In the genomic region with DNA sequence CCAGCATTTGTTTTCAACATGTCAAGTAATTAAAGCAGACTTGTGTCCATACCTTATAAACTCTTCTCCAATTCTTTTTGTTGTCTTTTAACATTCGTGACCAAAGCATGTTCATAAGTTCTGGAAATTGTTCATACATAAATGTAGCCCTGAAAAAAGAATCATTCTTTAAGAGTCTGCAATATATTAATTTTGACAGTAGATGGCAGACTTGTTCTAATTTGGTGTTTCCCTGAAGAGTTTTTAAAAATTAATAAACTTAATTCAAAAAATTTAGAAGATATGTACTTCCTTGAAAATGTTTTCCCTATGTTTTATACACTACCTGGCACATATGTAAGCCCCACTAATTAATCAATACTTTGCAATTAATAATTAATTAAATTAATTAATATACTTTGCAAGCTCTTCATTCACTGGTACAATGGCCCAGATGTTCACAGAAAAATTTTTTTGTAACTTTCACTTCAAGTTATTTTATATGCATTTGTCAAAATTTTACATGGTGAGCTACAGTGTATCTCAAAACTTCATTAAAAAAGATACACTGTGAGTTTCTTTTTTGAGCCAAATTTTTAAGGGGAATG, we compare ENCODE assay signal across 8 cellular contexts. TPM values are rescaled to one million over a fixed set of nuclear protein-coding genes. Genes with fewer than 3 reads are reported as not detected.
DNase-seq lines count a peak whose midpoint lies in the region; ATAC-seq and TF ChIP-seq lines count a peak whose summit lies in the region.

No MANE protein-coding gene starts in this region.

- H3K4me1 ChIP-seq in lower lobe of right lung = peaks cover 28% of the 10 kb centered on the region

- H3K4me1 Mint-ChIP-seq in activated CD4-positive, alpha-beta T cell treated with anti-CD3 and anti-CD28 coated beads for 36 hours = peaks cover 21% of the 10 kb centered on the region
- peaks cover 5% of the 10 kb centered on the region for H3K4me1 Mint-ChIP-seq in activated T-helper 17 cell treated with anti-CD3 and anti-CD28 coated beads, Interleukin-2, amount 50 U/mL, for 72 hours

- H3K9me3 Mint-ChIP-seq in activated CD4-positive, alpha-beta T cell treated with anti-CD3 and anti-CD28 coated beads for 36 hours (ENCODE audit: low read depth) = peaks cover 1% of the 10 kb centered on the region
- H3K9me3 Mint-ChIP-seq in activated T-helper 17 cell treated with anti-CD3 and anti-CD28 coated beads, Interleukin-2, amount 50 U/mL, for 72 hours = no peaks in the 10 kb centered on the region

- DNase-seq in AML-193 (lab: John Stamatoyannopoulos, UW) (peak; percentile 43 to 52), GM13976 (ENCODE audit: low spot score) (peak; percentile 17), lower lobe of right lung (no peak)
- DNase-seq in activated CD4-positive, alpha-beta T cell treated with anti-CD3 and anti-CD28 coated beads for 36 hours = no peak

- H3K4me3 ChIP-seq in lower lobe of right lung = no peak overlapping the region

- CTCF ChIA-PET in activated CD4-positive, alpha-beta T cell treated with anti-CD3 and anti-CD28 coated beads for 36 hours (lab: Charles Lee) = interaction anchor here (0.6 to 3.2 kb wide), 23 partner anchors 9 to 259 kb away, joined by 3 to 50 read pairs (median 5); no protein-coding TSS in a partner anchor

- no peaks in the 10 kb centered on the region for H3K27me3 Mint-ChIP-seq in activated CD4-positive, alpha-beta T cell treated with anti-CD3 and anti-CD28 coated beads for 36 hours
- no peaks in the 10 kb centered on the region for H3K27me3 Mint-ChIP-seq in activated T-helper 17 cell treated with anti-CD3 and anti-CD28 coated beads, Interleukin-2, amount 50 U/mL, for 72 hours

- POLR2A ChIA-PET in activated CD4-positive, alpha-beta T cell treated with anti-CD3 and anti-CD28 coated beads for 36 hours (lab: Charles Lee) = no interaction called here

- ATAC-seq in lower lobe of right lung = no peak
- ATAC-seq in GM21619 (IDR thresholded peaks at IDR 0.05; ENCODE audit: unreplicated experiment) = no peak
- no peak for ATAC-seq in GM21367 (IDR thresholded peaks at IDR 0.05; ENCODE audit: unreplicated experiment)
- ATAC-seq in activated CD4-positive, alpha-beta T cell treated with anti-CD3 and anti-CD28 coated beads for 36 hours = no peak
- no peak for ATAC-seq in activated T-helper 17 cell treated with anti-CD3 and anti-CD28 coated beads, Interleukin-2, amount 50 U/mL, for 72 hours (replicated peaks)

- no peaks in the 10 kb centered on the region for H3K9me3 ChIP-seq in lower lobe of right lung

- intact Hi-C loops in lower lobe of right lung (cut with DNase I) = no loop called here
- intact Hi-C loops in activated CD4-positive, alpha-beta T cell treated with anti-CD3 and anti-CD28 coated beads for 36 hours (cut with DNase I, micrococcal nuclease) = loop anchor here (1.0 kb wide), 3 partner anchors 102 to 179 kb away; no protein-coding TSS in a partner anchor

- H3K27ac ChIP-seq in VCaP = no peak overlapping the region
- H3K27ac ChIP-seq in lower lobe of right lung = no peak overlapping the region

- peaks cover 45% of the 10 kb centered on the region for H3K36me3 ChIP-seq in lower lobe of right lung

- in situ Hi-C loops in GM13976 (cut with MboI; ENCODE audit: low sequenced_read_pairs, unreplicated experiment) = loop anchor here (25.0 kb wide), 1 partner anchor 1296 kb away; no protein-coding TSS in a partner anchor

- TF ChIP-seq CTCF in GM13976 (IDR thresholded peaks at IDR 0.05; ENCODE audit: borderline replicate concordance, control extremely low read depth, extremely low read depth, insufficient read depth, missing control alignments) (peak; percentile 24), VCaP (conservative IDR thresholded peaks at IDR 0.05) (peak; percentile 79), lower lobe of right lung (IDR thresholded peaks at IDR 0.05) (peak; percentile 61)

- H3K36me3 Mint-ChIP-seq in activated CD4-positive, alpha-beta T cell treated with anti-CD3 and anti-CD28 coated beads for 36 hours (ENCODE audit: low read depth) = peaks cover 24% of the 10 kb centered on the region
- H3K36me3 Mint-ChIP-seq in activated T-helper 17 cell treated with anti-CD3 and anti-CD28 coated beads, Interleukin-2, amount 50 U/mL, for 72 hours (ENCODE audit: low read depth) = peaks cover 53% of the 10 kb centered on the region

- H3K27me3 ChIP-seq in lower lobe of right lung (ENCODE audit: low read depth) = no peaks in the 10 kb centered on the region

- no peak overlapping the region for H3K4me3 Mint-ChIP-seq in activated CD4-positive, alpha-beta T cell treated with anti-CD3 and anti-CD28 coated beads for 36 hours
- no peak overlapping the region for H3K4me3 Mint-ChIP-seq in activated T-helper 17 cell treated with anti-CD3 and anti-CD28 coated beads, Interleukin-2, amount 50 U/mL, for 72 hours

- no peak overlapping the region for H3K27ac Mint-ChIP-seq in activated CD4-positive, alpha-beta T cell treated with anti-CD3 and anti-CD28 coated beads for 36 hours
- no peak overlapping the region for H3K27ac Mint-ChIP-seq in activated T-helper 17 cell treated with anti-CD3 and anti-CD28 coated beads, Interleukin-2, amount 50 U/mL, for 72 hours

RNA-seq across cellular contexts. Expression of gene CLINT1, which starts 42.2 kb away (rescaled TPM):
- 79.2 TPM for total RNA-seq in lower lobe of right lung
- 10 to 100 TPM; 59.0 to 69.0 TPM for total RNA-seq in activated CD4-positive, alpha-beta T cell treated with anti-CD3 and anti-CD28 coated beads for 36 hours
- total RNA-seq in activated T-helper 17 cell treated with anti-CD3 and anti-CD28 coated beads, Interleukin-2, amount 50 U/mL, for 72 hours = 10 to 100 TPM; 42.1 to 60.7 TPM

Comparison
In these comparisons a context has a peak if more than half of its experiments do, and no peak if none do; other contexts are left out.
1. DNase-seq: peak in AML-193 (2 of 2) and GM13976 (single experiment); none in lower lobe of right lung (single experiment) and activated CD4-positive, alpha-beta T cell treated with anti-CD3 and anti-CD28 coated beads for 36 hours (single experiment).
2. CTCF ChIP-seq: peak in every context shown above with its lines; median percentile 79 in VCaP; 61 in lower lobe of right lung; 24 in GM13976.